7 cellular contexts compared by ENCODE assay signal in genomic region chr18:50350699-50351098, GRCh38.
"Had no signal": no experiment of that assay in that cellular context is flagged by ENCODE, and none has a peak within 500 bp of the region (broad histone marks: within the 10 kb centered on the region; RNA-seq: fewer than 3 reads in every experiment).

No MANE protein-coding gene starts in this region.

- ATAC-seq: GM23338, HepG2 had no signal

- H3K27ac Mint-ChIP-seq: GM23338, H9, HFFc6, IgD-negative memory B cell had no signal

- H3K4me3 Mint-ChIP-seq: GM23338, H9, HFFc6, IgD-negative memory B cell had no signal

- H3K27ac ChIP-seq: HL-60 had no signal

- H3K9me3 Mint-ChIP-seq: GM23338, HFFc6, IgD-negative memory B cell had no signal

- H3K4me3 ChIP-seq: GM23338 had no signal

- DNase-seq: H9, HCEC 1CT, HFFc6 had no signal
